Comparison of ENCODE assay signal across 17 cellular contexts in the genomic region with DNA sequence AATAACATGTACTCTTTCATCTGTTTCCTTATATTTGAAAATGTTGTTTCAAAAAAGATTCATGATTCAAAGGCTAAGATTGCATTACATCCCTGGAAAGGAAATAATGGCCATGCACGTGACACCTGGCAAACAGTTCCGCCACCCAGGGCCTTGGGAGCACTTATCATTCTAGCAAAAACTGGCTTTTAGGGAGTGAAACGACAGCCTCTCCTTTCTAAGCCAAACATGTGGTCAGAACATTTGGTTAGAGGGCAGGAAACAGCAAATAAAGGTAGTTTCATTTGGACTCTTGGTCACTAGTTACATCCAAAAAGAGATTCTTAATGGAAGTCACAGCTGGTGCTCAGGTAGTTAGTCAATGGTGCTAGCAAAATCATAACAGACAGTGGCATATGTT.
DNase-seq lines count a peak whose midpoint lies in the region; ATAC-seq and TF ChIP-seq lines count a peak whose summit lies in the region.
"Had no signal": no experiment of that assay in that cellular context is flagged by ENCODE, and none has a peak within 500 bp of the region (broad histone marks: within the 10 kb centered on the region; RNA-seq: fewer than 3 reads in every experiment).

No MANE protein-coding gene starts in this region.

- H3K4ac ChIP-seq in IMR-90 (ENCODE audit: low read depth, low read length), result no peak overlapping the region

- CTCF ChIA-PET in IMR-90 (lab: Yijun Ruan, JAX) (no interaction called here), T-cell (lab: Charles Lee) (no interaction called here)

- H3K9me3 ChIP-seq in IMR-90 (ENCODE audit: control insufficient read depth, insufficient read depth, low read length) (no peaks in the 10 kb centered on the region), thoracic aorta (no peaks in the 10 kb centered on the region)
- H3K9me3 ChIP-seq: pancreas, SJCRH30 had no signal

- no peaks in the 10 kb centered on the region for H3K79me1 ChIP-seq in IMR-90 (ENCODE audit: low read depth in 1 of 2, low read length in 2 of 2)

- no peak overlapping the region for H3K14ac ChIP-seq in IMR-90 (replicated peaks; ENCODE audit: low read depth, low read length)

- no peak overlapping the region for H2BK20ac ChIP-seq in IMR-90 (ENCODE audit: low read depth, low read length)

- H4K91ac ChIP-seq in IMR-90 (ENCODE audit: insufficient read depth, low read depth, low read length), result no peak overlapping the region

- no peak overlapping the region for H3K9ac ChIP-seq in IMR-90 (ENCODE audit: low read depth, low read length)

- no peak overlapping the region for H2BK5ac ChIP-seq in IMR-90 (ENCODE audit: low read depth, low read length, poor library complexity, severe bottlenecking)

- no peak overlapping the region for H3K4me3 Mint-ChIP-seq in T-cell
- no peak overlapping the region for H3K4me3 Mint-ChIP-seq in type B pancreatic cell
- H3K4me3 Mint-ChIP-seq: activated CD8-positive, alpha-beta T cell treated with anti-CD3 and anti-CD28 coated beads, Interleukin-2, amount 10 ng/mL, durations not matched to agents 7 days and 5 days had no signal

- no peaks in the 10 kb centered on the region; the same call in 1 of the 2 replicates for H3K9me1 ChIP-seq in IMR-90 (ENCODE audit: insufficient read depth, low read length)

- WGBS in IMR-90 (ENCODE audit: extremely low coverage in 2 of 2, insufficient read length in 1 of 2), 2 experiments, result no CpG with 5 or more reads among the region's 3 CpGs

- dilution Hi-C loops in IMR-90 (cut with HindIII; ENCODE audit: low sequenced_read_pairs, unreplicated experiment), result no loop called here

- H3K4me1 Mint-ChIP-seq in T-cell (no peaks in the 10 kb centered on the region), type B pancreatic cell (ENCODE audit: unreplicated experiment) (peaks cover 6% of the 10 kb centered on the region)

- in situ Hi-C loops in IMR-90 (cut with MboI; ENCODE audit: low sequenced_read_pairs), result no loop called here

- H4K5ac ChIP-seq in IMR-90 (ENCODE audit: low read depth, low read length), result no peak overlapping the region

- H3K27me3 Mint-ChIP-seq in T-cell (peaks cover 3 to 8% of the 10 kb centered on the region in 2 donors), type B pancreatic cell (peaks cover 3% of the 10 kb centered on the region)

- no peak overlapping the region for H2AK5ac ChIP-seq in IMR-90 (ENCODE audit: low read depth, low read length)

- TF ChIP-seq RAD21 in IMR-90 (IDR thresholded peaks at IDR 0.05; ENCODE audit: low read length), result no peak

- H2BK120ac ChIP-seq in IMR-90 (ENCODE audit: low read depth, low read length), result no peak overlapping the region

- H3K27ac Mint-ChIP-seq in T-cell (no peak overlapping the region), type B pancreatic cell (no peak overlapping the region)
- H3K27ac Mint-ChIP-seq: activated CD8-positive, alpha-beta T cell treated with anti-CD3 and anti-CD28 coated beads, Interleukin-2, amount 10 ng/mL, durations not matched to agents 7 days and 5 days had no signal

- no peak overlapping the region for H2AFZ ChIP-seq in IMR-90 (replicated peaks; ENCODE audit: low read length, poor library complexity)

- 0 out of 2 replicates have a peak overlapping the region, but pooled peaks have one; percentile 45 for H3K23ac ChIP-seq in IMR-90 (ENCODE audit: low read depth, low read length)

- no peak overlapping the region for H2BK15ac ChIP-seq in IMR-90 (ENCODE audit: low read depth, low read length)

- DNase-seq in IMR-90, result no peak
- no peak for DNase-seq in left lobe of liver (ENCODE audit: low spot score)
- DNase-seq in thoracic aorta (ENCODE audit: low spot score), result no peak
- DNase-seq in T-cell, result no peak
- no peak for DNase-seq in type B pancreatic cell (ENCODE audit: extremely low spot score, unreplicated experiment)
- no peak for DNase-seq in activated CD4-positive, CD25-positive, alpha-beta regulatory T cell (lab: John Stamatoyannopoulos, UW)
- DNase-seq: activated CD8-positive, alpha-beta T cell treated with anti-CD3 and anti-CD28 coated beads, Interleukin-2, amount 10 ng/mL, durations not matched to agents 7 days and 5 days; activated gamma-delta T cell; cerebellar nuclear complex; erythroblast; NCI-H2081; stimulated activated CD8-positive, alpha-beta memory T cell treated with anti-CD3 and anti-CD28 coated beads, Interleukin-4, amount 100 ng/mL, for 48 hours had no signal

- intact Hi-C loops in IMR-90 (cut with micrococcal nuclease), result loop anchor here (5.0 kb wide), 1 partner anchor 42 kb away; no protein-coding TSS in a partner anchor

- H3K36me3 Mint-ChIP-seq in T-cell, result no peaks in the 10 kb centered on the region
- no peaks in the 10 kb centered on the region for H3K36me3 Mint-ChIP-seq in type B pancreatic cell

- H3K4me2 ChIP-seq in IMR-90 (ENCODE audit: low read depth, low read length), result no peak overlapping the region

- H3K4me1 ChIP-seq in IMR-90 (ENCODE audit: control insufficient read depth, insufficient read depth, low read length) (peaks cover 2% of the 10 kb centered on the region; the same call in 1 of the 2 replicates), thoracic aorta (ENCODE audit: control insufficient read depth in 1 of 2, low read depth in 2 of 2) (peaks cover 0 to 21% of the 10 kb centered on the region in 2 donors)
- H3K4me1 ChIP-seq: pancreas, SJCRH30 had no signal

- H3K4me3 ChIP-seq in IMR-90 (ENCODE audit: insufficient read depth, low read depth, low read length) (no peak overlapping the region), thoracic aorta (no peak overlapping the region)
- H3K4me3 ChIP-seq: pancreas, SJCRH30 had no signal

- no peak for TF ChIP-seq POLR2A in IMR-90 (IDR thresholded peaks at IDR 0.05; ENCODE audit: low read depth, low read length)

- no peak overlapping the region for H3K56ac ChIP-seq in IMR-90 (ENCODE audit: extremely low read depth, insufficient read depth, low read length)

- POLR2A ChIA-PET in IMR-90 (lab: Charles Lee; ENCODE audit: unreplicated experiment), result no interaction called here
- POLR2A ChIA-PET in T-cell (lab: Charles Lee), result no interaction called here

- H3K27me3 ChIP-seq in IMR-90 (ENCODE audit: control insufficient read depth, insufficient read depth, low read length), result no peaks in the 10 kb centered on the region; the same call in 1 of the 2 replicates
- H3K27me3 ChIP-seq in thoracic aorta (replicated peaks; ENCODE audit: insufficient read depth), result no peaks in the 10 kb centered on the region
- H3K27me3 ChIP-seq: pancreas, SJCRH30 had no signal

- H3K9me3 Mint-ChIP-seq in T-cell (no peaks in the 10 kb centered on the region), type B pancreatic cell (no peaks in the 10 kb centered on the region)

- no peak overlapping the region for H3K18ac ChIP-seq in IMR-90 (ENCODE audit: low read depth, low read length)

- ATAC-seq in IMR-90 (ENCODE audit: low read depth) (no peak), left lobe of liver (peak; percentile 57), thoracic aorta (ENCODE audit: insufficient number of reproducible peaks, low FRiP score, low read depth) (peak; percentile 27), T-cell (replicated peaks in 1 of 4) (no peak), GM21529 (IDR thresholded peaks at IDR 0.05; ENCODE audit: unreplicated experiment) (no peak)
- ATAC-seq: activated CD8-positive, alpha-beta T cell treated with anti-CD3 and anti-CD28 coated beads, Interleukin-2, amount 10 ng/mL, durations not matched to agents 7 days and 5 days had no signal

- no peak overlapping the region for H2AK9ac ChIP-seq in IMR-90 (replicated peaks; ENCODE audit: low read depth, low read length, poor library complexity)

- TF ChIP-seq CTCF in IMR-90 (conservative IDR thresholded peaks at IDR 0.05; ENCODE audit: low read depth, low read length), result no peak
- no peak for TF ChIP-seq CTCF in thoracic aorta (IDR thresholded peaks at IDR 0.05)
- TF ChIP-seq CTCF in type B pancreatic cell (conservative IDR thresholded peaks at IDR 0.05), result no peak

- no TSS peak for BruUV-seq in IMR-90 (replicated peaks; lab: Mats Ljungman, UMichigan)

- H4K20me1 ChIP-seq in IMR-90 (ENCODE audit: insufficient read depth, low read length), result no peaks in the 10 kb centered on the region

- no peaks in the 10 kb centered on the region for H3K36me3 ChIP-seq in IMR-90 (ENCODE audit: control insufficient read depth, insufficient read depth, low read length)
- H3K36me3 ChIP-seq in thoracic aorta, result no peaks in the 10 kb centered on the region
- H3K36me3 ChIP-seq: pancreas, SJCRH30 had no signal

- H3K27ac ChIP-seq in IMR-90 (ENCODE audit: insufficient read depth, low read length) (no peak overlapping the region), cingulate gyrus (ENCODE audit: low read depth, low read length) (peak overlapping the region; percentile 21), thoracic aorta (no peak overlapping the region)
- H3K27ac ChIP-seq: C4-2B, pancreas, SJCRH30 had no signal

- H4K8ac ChIP-seq in IMR-90 (ENCODE audit: low read depth in 2 of 2, low read length in 2 of 2), result no peak overlapping the region

TF ChIP-seq in IMR-90, 13 proteins besides CTCF, POLR2A, EP300 and RAD21 (continues in another document):
- no peak for TF ChIP-seq SMC3 (IDR thresholded peaks at IDR 0.05; ENCODE audit: low read depth, low read length)
- no peak for TF ChIP-seq CEBPB (IDR thresholded peaks at IDR 0.05; ENCODE audit: low read depth, low read length)
- TF ChIP-seq RFX5 (IDR thresholded peaks at IDR 0.05; ENCODE audit: low read depth, low read length), result no peak
- no peak for TF ChIP-seq BHLHE40 (IDR thresholded peaks at IDR 0.05; ENCODE audit: low read depth, low read length)
- TF ChIP-seq MXI1 (IDR thresholded peaks at IDR 0.05; ENCODE audit: borderline replicate concordance, low read depth, low read length), result no peak
- no peak for TF ChIP-seq RCOR1 (IDR thresholded peaks at IDR 0.05; ENCODE audit: insufficient replicate concordance, low read length)
- TF ChIP-seq MAFK (IDR thresholded peaks at IDR 0.05; ENCODE audit: low read depth, low read length), result no peak
- no peak for TF ChIP-seq MAZ (IDR thresholded peaks at IDR 0.05; ENCODE audit: borderline replicate concordance, low read depth, low read length)
- TF ChIP-seq CHD1 (IDR thresholded peaks at IDR 0.05; ENCODE audit: low read depth, low read length), result no peak
- TF ChIP-seq, protein P1, sequence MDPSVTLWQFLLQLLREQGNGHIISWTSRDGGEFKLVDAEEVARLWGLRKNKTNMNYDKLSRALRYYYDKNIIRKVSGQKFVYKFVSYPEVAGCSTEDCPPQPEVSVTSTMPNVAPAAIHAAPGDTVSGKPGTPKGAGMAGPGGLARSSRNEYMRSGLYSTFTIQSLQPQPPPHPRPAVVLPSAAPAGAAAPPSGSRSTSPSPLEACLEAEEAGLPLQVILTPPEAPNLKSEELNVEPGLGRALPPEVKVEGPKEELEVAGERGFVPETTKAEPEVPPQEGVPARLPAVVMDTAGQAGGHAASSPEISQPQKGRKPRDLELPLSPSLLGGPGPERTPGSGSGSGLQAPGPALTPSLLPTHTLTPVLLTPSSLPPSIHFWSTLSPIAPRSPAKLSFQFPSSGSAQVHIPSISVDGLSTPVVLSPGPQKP (IDR thresholded peaks at IDR 0.05; ENCODE audit: borderline replicate concordance, low read depth, low read length), result no peak
- TF ChIP-seq FOS (IDR thresholded peaks at IDR 0.05; ENCODE audit: low read depth, low read length), result no peak

Comparison
In these comparisons a context has a peak if more than half of its experiments do, and no peak if none do; other contexts are left out.
1. ATAC-seq: peak in left lobe of liver (single experiment) and thoracic aorta (single experiment); none in IMR-90 (single experiment), T-cell (0 of 4) and GM21529 (single experiment).